In genomic region chr18:80197490-80197889, GRCh38 we compare ENCODE assay signal across 22 cellular contexts. TPM values are rescaled to one million over a fixed set of nuclear protein-coding genes. Genes with fewer than 3 reads are reported as not detected.
A peak's percentile ranks its signal among the peaks of the same experiment; 100 is the strongest.
DNase-seq lines count a peak whose midpoint lies in the region; ATAC-seq and TF ChIP-seq lines count a peak whose summit lies in the region.
"Had no signal": no experiment of that assay in that cellular context is flagged by ENCODE, and none has a peak within 500 bp of the region (broad histone marks: within the 10 kb centered on the region; RNA-seq: fewer than 3 reads in every experiment).

No MANE protein-coding gene starts in this region.

- H2BK120ac ChIP-seq in mesenchymal stem cell (ENCODE audit: low read depth, low read length), result no peak overlapping the region

- CTCF ChIA-PET in SK-N-SH (lab: Yijun Ruan, JAX), result no interaction called here

- H3K23ac ChIP-seq in mesenchymal stem cell (ENCODE audit: low read length in 2 of 2), result no peak overlapping the region

- no peak overlapping the region for H2BK12ac ChIP-seq in mesenchymal stem cell (ENCODE audit: low read length in 2 of 2)

- H3K4me1 ChIP-seq in SK-N-SH (ENCODE audit: control insufficient read depth in 1 of 2, insufficient read depth in 2 of 2, low read depth in 1 of 2, low read length in 1 of 2), result peaks cover 0 to 8% of the 10 kb centered on the region in 2 experiments; a peak in 1 of 4 replicates
- peaks cover 30% of the 10 kb centered on the region for H3K4me1 ChIP-seq in ectodermal cell (ENCODE audit: control insufficient read depth, insufficient read depth, low read length)
- peaks cover 21% of the 10 kb centered on the region for H3K4me1 ChIP-seq in mesenchymal stem cell (ENCODE audit: control insufficient read depth, insufficient read depth, low read depth, low read length)
- peaks cover 22 to 31% of the 10 kb centered on the region in 2 donors for H3K4me1 ChIP-seq in thyroid gland
- H3K4me1 ChIP-seq: A549, pancreas, transverse colon had no signal

- no peak for DNase-seq in SK-N-SH
- peak; percentile 58 for DNase-seq in mesenchymal stem cell
- DNase-seq in thyroid gland, result no peak
- DNase-seq in activated T-cell treated with anti-CD3 and anti-CD28 coated beads, Interleukin-2, amount 50 U/mL, for 1 hour, result no peak
- no peak for DNase-seq in stimulated activated CD4-positive, alpha-beta T cell treated with anti-CD3 and anti-CD28 coated beads, Interleukin-2, amount 100 ng/mL, for 48 hours
- DNase-seq in NCI-H2171 treated with DMSO at 0.1 percent for 48 hours (lab: John Stamatoyannopoulos, UW), result no peak
- DNase-seq: activated CD4-positive, alpha-beta memory T cell treated with anti-CD3 and anti-CD28 coated beads for 36 hours; activated T-cell treated with anti-CD3 and anti-CD28 coated beads, Interleukin-2, amount 50 U/mL, for 48 hours; DMS79 treated with DMSO at 0.1 percent for 48 hours; heart right ventricle; MG63; NCI-H146; pancreas; stimulated activated CD4-positive, alpha-beta T cell treated with anti-CD3 and anti-CD28 coated beads, Interleukin-12 subunit alpha, Interleukin-12 subunit beta, amount 100 ng/mL, for 4 hours; T-cell; transverse colon had no signal

- no peak overlapping the region for H4K8ac ChIP-seq in mesenchymal stem cell (ENCODE audit: low read length)

- peak; percentile 38; the same call in 2 of the 3 replicates for ATAC-seq in SK-N-SH treated with all-trans-retinoic acid at 6 μM for 48 hours
- ATAC-seq: A549; stimulated activated memory B cell treated with anti-CD40 and anti-IgM and Interleukin-4, amounts not matched to agents 10 μg/mL and 1 μg/mL and 100 μg/mL, for 72 hours; T-cell had no signal

- TF ChIP-seq CTCF in SK-N-SH (IDR thresholded peaks at IDR 0.05) (no peak), thyroid gland (IDR thresholded peaks at IDR 0.05) (peak in 2 of 6 experiments; percentile 14 to 19)

- no peak overlapping the region for H4K91ac ChIP-seq in mesenchymal stem cell (ENCODE audit: low read length)

- no peaks in the 10 kb centered on the region for H3K79me2 ChIP-seq in SK-N-SH (ENCODE audit: insufficient read depth)

- H3K27me3 ChIP-seq in SK-N-SH (ENCODE audit: insufficient read depth) (no peaks in the 10 kb centered on the region), ectodermal cell (ENCODE audit: control insufficient read depth, insufficient read depth, low read length, poor library complexity, severe bottlenecking) (no peaks in the 10 kb centered on the region), mesenchymal stem cell (ENCODE audit: control insufficient read depth in 1 of 2, insufficient read depth in 1 of 2, low read length in 2 of 2) (peaks cover 0 to 8% of the 10 kb centered on the region in 2 experiments), thyroid gland (no peaks in the 10 kb centered on the region)
- H3K27me3 ChIP-seq: MG63, pancreas, transverse colon had no signal

- no peak for TF ChIP-seq EP300 in SK-N-SH (IDR thresholded peaks at IDR 0.05; ENCODE audit: borderline replicate concordance in 1 of 2, low read depth in 1 of 2, low read length in 1 of 2)

- TF ChIP-seq POLR2A in thyroid gland (IDR thresholded peaks at IDR 0.05), result no peak

- H3K9me3 ChIP-seq in SK-N-SH (no peaks in the 10 kb centered on the region), ectodermal cell (ENCODE audit: control insufficient read depth, low read length) (no peaks in the 10 kb centered on the region), mesenchymal stem cell (ENCODE audit: control insufficient read depth, low read length) (no peaks in the 10 kb centered on the region), thyroid gland (no peaks in the 10 kb centered on the region)
- H3K9me3 ChIP-seq: A549, heart right ventricle, MG63, pancreas, transverse colon had no signal

- WGBS in SK-N-SH (ENCODE audit: low lambda C conversion rate), result 70% methylated on average over 5 of the region's 5 CpGs
- 68 to 72% methylated on average over 5 of the region's 5 CpGs for WGBS in ectodermal cell, 2 experiments
- WGBS in mesenchymal stem cell, result 49% methylated on average over 5 of the region's 5 CpGs
- WGBS in thyroid gland, 2 donors, result 55 to 56% methylated on average over 5 of the region's 5 CpGs

- intact Hi-C loops in thyroid gland (cut with DNase I), result no loop called here

- no peak overlapping the region for H3K4me2 ChIP-seq in SK-N-SH
- H3K4me2 ChIP-seq in mesenchymal stem cell (ENCODE audit: low read length, poor library complexity, severe bottlenecking), result no peak overlapping the region
- H3K4me2 ChIP-seq: A549 had no signal

- no peak overlapping the region for H3K27ac ChIP-seq in SK-N-SH (ENCODE audit: low read depth in 2 of 2, low read length in 1 of 2)
- H3K27ac ChIP-seq in ectodermal cell (ENCODE audit: insufficient read depth, low read depth, low read length, poor library complexity, severe bottlenecking), result peak overlapping the region; percentile 45
- no peak overlapping the region for H3K27ac ChIP-seq in mesenchymal stem cell (ENCODE audit: low read length, poor library complexity, severe bottlenecking)
- peak overlapping the region in 2 of 3 donors; percentile 85 to 90 for H3K27ac ChIP-seq in thyroid gland
- H3K27ac ChIP-seq: A549, pancreas, VCaP had no signal

- no peaks in the 10 kb centered on the region for H3F3A ChIP-seq in SK-N-SH (replicated peaks; ENCODE audit: insufficient read depth)

- POLR2A ChIA-PET in SK-N-SH (lab: Yijun Ruan, JAX), result no interaction called here

- H3K36me3 ChIP-seq in SK-N-SH (replicated peaks in 1 of 2; ENCODE audit: control insufficient read depth in 1 of 2, insufficient read depth in 2 of 2, low read length in 1 of 2) (no peaks in the 10 kb centered on the region), ectodermal cell (ENCODE audit: control insufficient read depth, insufficient read depth, low read length) (no peaks in the 10 kb centered on the region), mesenchymal stem cell (ENCODE audit: control insufficient read depth in 1 of 2, insufficient read depth in 2 of 2, low read depth in 1 of 2, low read length in 2 of 2) (peaks cover 0 to 15% of the 10 kb centered on the region in 2 experiments), thyroid gland (no peaks in the 10 kb centered on the region)
- H3K36me3 ChIP-seq: heart right ventricle, MG63, pancreas, transverse colon had no signal

- H3K4me3 ChIP-seq in SK-N-SH (ENCODE audit: low read depth in 2 of 2, low read length in 1 of 2) (no peak overlapping the region), ectodermal cell (ENCODE audit: insufficient read depth, low read depth, low read length) (no peak overlapping the region), mesenchymal stem cell (ENCODE audit: insufficient read depth in 1 of 2, low read depth in 1 of 2, low read length in 2 of 2) (no peak overlapping the region), thyroid gland (replicated peaks in 1 of 3) (no peak overlapping the region)
- H3K4me3 ChIP-seq: A549, heart right ventricle, MG63, pancreas, transverse colon had no signal

- TF ChIP-seq RAD21 in SK-N-SH (IDR thresholded peaks at IDR 0.05; ENCODE audit: low read length), result no peak

- H3K14ac ChIP-seq in mesenchymal stem cell (ENCODE audit: low read length in 2 of 2), result no peak overlapping the region

- H2AFZ ChIP-seq in SK-N-SH (ENCODE audit: low read depth), result no peak overlapping the region
- no peak overlapping the region for H2AFZ ChIP-seq in mesenchymal stem cell (ENCODE audit: low read depth, low read length)

- no peak overlapping the region for H2BK15ac ChIP-seq in mesenchymal stem cell (ENCODE audit: low read depth, poor library complexity, severe bottlenecking)

- no peaks in the 10 kb centered on the region for H3K9me2 ChIP-seq in SK-N-SH

- no peak overlapping the region for H2AK5ac ChIP-seq in mesenchymal stem cell (ENCODE audit: low read length, severe bottlenecking)

- no peak overlapping the region for H3K4ac ChIP-seq in mesenchymal stem cell (ENCODE audit: low read depth in 1 of 2, low read length in 2 of 2)

- no peak overlapping the region for H3K18ac ChIP-seq in mesenchymal stem cell (ENCODE audit: low read depth in 1 of 2, low read length in 2 of 2)

- H4K20me1 ChIP-seq in SK-N-SH (ENCODE audit: insufficient read depth), result no peaks in the 10 kb centered on the region

- H3K79me1 ChIP-seq in mesenchymal stem cell (replicated peaks; ENCODE audit: low read length, poor library complexity, severe bottlenecking), result peaks cover 7% of the 10 kb centered on the region

- H3K9ac ChIP-seq in SK-N-SH (no peak overlapping the region), mesenchymal stem cell (ENCODE audit: low read length) (no peak overlapping the region)

- no peak overlapping the region for H2BK5ac ChIP-seq in mesenchymal stem cell (ENCODE audit: low read depth, low read length, poor library complexity, severe bottlenecking)

TF ChIP-seq in SK-N-SH treated with all-trans-retinoic acid at 6 μM for 48 hours, 23 proteins besides CTCF, POLR2A, EP300 and RAD21 (continues in another document):
- no peak for TF ChIP-seq ESRRG (CRISPR knock-in tag; IDR thresholded peaks at IDR 0.05)
- no peak for TF ChIP-seq ISL1 (CRISPR knock-in tag; IDR thresholded peaks at IDR 0.05)
- no peak for TF ChIP-seq PPARA (CRISPR knock-in tag; IDR thresholded peaks at IDR 0.05; ENCODE audit: borderline replicate concordance)

TF ChIP-seq in SK-N-SH, 30 proteins besides CTCF, POLR2A, EP300 and RAD21 (continues in another document):
- TF ChIP-seq RCOR1 (IDR thresholded peaks at IDR 0.05; ENCODE audit: low read length) (no peak), FOSL2 (IDR thresholded peaks at IDR 0.05; ENCODE audit: borderline replicate concordance, low read depth) (no peak), FOXM1 (IDR thresholded peaks at IDR 0.05; ENCODE audit: low read depth) (no peak), PBX3 (IDR thresholded peaks at IDR 0.05) (no peak), GATA2 (CRISPR knock-in tag; IDR thresholded peaks at IDR 0.05) (no peak), FOXJ3 (CRISPR knock-in tag; IDR thresholded peaks at IDR 0.05) (no peak)

RNA-seq across cellular contexts. Expression of gene PARD6G, which starts 49.8 kb away (rescaled TPM):
- polyA plus RNA-seq in SK-N-SH (2012; rRNA removed), result 4.0 and 4.3 TPM in 2 replicates
- 4.1 and 4.2 TPM in 2 replicates for polyA plus RNA-seq in SK-N-SH (2012; cell fraction: cytosol; rRNA removed)
- 3.9 and 5.1 TPM in 2 replicates for polyA plus RNA-seq in SK-N-SH (2012; cell fraction: nucleus; rRNA removed)
- polyA plus RNA-seq in ectodermal cell (2013, experiment 1 of 4), result 29.7 TPM
- 32.2 TPM for polyA plus RNA-seq in ectodermal cell (2013, experiment 2 of 4)
- polyA plus RNA-seq in ectodermal cell (2013, experiment 3 of 4), result 24.3 TPM
- 25.7 TPM for polyA plus RNA-seq in ectodermal cell (2013, experiment 4 of 4)
- 6.2 TPM for polyA plus RNA-seq in mesenchymal stem cell (2013, experiment 1 of 2)
- polyA plus RNA-seq in mesenchymal stem cell (2013, experiment 2 of 2), result 7.1 TPM
- 10 to 100 TPM; 33.3 to 64.1 (median 46.2) TPM for total RNA-seq in thyroid gland
- polyA plus RNA-seq: CD14-positive monocyte had no signal

Comparison
In these comparisons a context has a peak if more than half of its experiments do, and no peak if none do; other contexts are left out.
1. H3K27ac ChIP-seq: peak in ectodermal cell (single experiment) and thyroid gland (2 of 3); none in SK-N-SH (0 of 2) and mesenchymal stem cell (single experiment).